Comparison of ENCODE assay signal across 18 cellular contexts in genomic region chr14:76911473-76911872, GRCh38.
DNase-seq lines count a peak whose midpoint lies in the region; ATAC-seq and TF ChIP-seq lines count a peak whose summit lies in the region.
"Had no signal": no experiment of that assay in that cellular context is flagged by ENCODE, and none has a peak within 500 bp of the region (broad histone marks: within the 10 kb centered on the region; RNA-seq: fewer than 3 reads in every experiment).

No MANE protein-coding gene starts in this region.

- no peaks in the 10 kb centered on the region for H3K27me3 ChIP-seq in Panc1 (ENCODE audit: control insufficient read depth, insufficient read depth, low read length)

- H3K27ac ChIP-seq in Panc1 (ENCODE audit: low read length): peak overlapping the region; percentile 94; the same call in 1 of the 2 replicates
- H3K27ac ChIP-seq: SK-N-MC had no signal

- no peak for ATAC-seq in activated naive CD8-positive, alpha-beta T cell treated with anti-CD3 and anti-CD28 coated beads, Interleukin-2, amount 10 ng/mL, durations not matched to agents 7 days and 5 days (ENCODE audit: low read depth)
- ATAC-seq in Panc1 (no peak), memory B cell (ENCODE audit: low read depth) (no peak), GM19351 (IDR thresholded peaks at IDR 0.05; ENCODE audit: unreplicated experiment) (no peak)
- ATAC-seq in stimulated activated naive CD8-positive, alpha-beta T cell treated with anti-CD3 and anti-CD28 coated beads, Interleukin-15, amount 100 ng/mL, for 72 hours: no peak
- ATAC-seq: GM12878, GM23338 had no signal

- CTCF ChIA-PET in Panc1 (lab: Charles Lee): interaction anchor here (0.7 kb wide), 1 partner anchor 23 kb away, joined by 4 read pairs; no protein-coding TSS in a partner anchor

- DNase-seq in activated naive CD8-positive, alpha-beta T cell treated with anti-CD3 and anti-CD28 coated beads, Interleukin-2, amount 10 ng/mL, durations not matched to agents 7 days and 5 days: no peak
- no peak for DNase-seq in activated naive CD8-positive, alpha-beta T cell treated with anti-CD3 and anti-CD28 coated beads for 36 hours
- DNase-seq in Panc1 (ENCODE audit: low read depth, low spot score) (no peak), memory B cell (ENCODE audit: low spot score in 2 of 2) (no peak)
- no peak for DNase-seq in stimulated activated naive CD8-positive, alpha-beta T cell treated with anti-CD3 and anti-CD28 coated beads, Interleukin-15, amount 100 ng/mL, for 72 hours
- no peak for DNase-seq in activated T-helper 1 cell treated with anti-CD3 and anti-CD28 coated beads, Interleukin-12 subunit alpha, Interleukin-12 subunit beta, Interleukin-2, Interleukin-4 antibody, amounts not matched to agents 30 ng/mL and 10 ng/mL and 1 ng/mL, durations not matched to agents 14 hours and 24 hours and 36 hours (ENCODE audit: low spot score)
- DNase-seq: Calu3; CD4-positive, alpha-beta memory T cell; DND-41; KBM-7; MV-4-11; NCI-H1417; NCI-H2029 treated with DMSO at 0.1 percent for 48 hours; Right ventricle myocardium superior had no signal

- H3K36me3 Mint-ChIP-seq in activated naive CD8-positive, alpha-beta T cell treated with anti-CD3 and anti-CD28 coated beads, Interleukin-2, amount 10 ng/mL, durations not matched to agents 7 days and 5 days: peaks cover 8% of the 10 kb centered on the region
- no peaks in the 10 kb centered on the region for H3K36me3 Mint-ChIP-seq in activated naive CD8-positive, alpha-beta T cell treated with anti-CD3 and anti-CD28 coated beads for 36 hours
- no peaks in the 10 kb centered on the region for H3K36me3 Mint-ChIP-seq in memory B cell
- peaks cover 6% of the 10 kb centered on the region for H3K36me3 Mint-ChIP-seq in activated T-helper 1 cell treated with anti-CD3 and anti-CD28 coated beads, Interleukin-12 subunit alpha, Interleukin-12 subunit beta, Interleukin-2, Interleukin-4 antibody, amounts not matched to agents 30 ng/mL and 10 ng/mL and 1 ng/mL, durations not matched to agents 14 hours and 24 hours and 36 hours (ENCODE audit: low read depth)
- H3K36me3 Mint-ChIP-seq: CD4-positive, alpha-beta memory T cell had no signal

- H3K9me3 Mint-ChIP-seq in activated naive CD8-positive, alpha-beta T cell treated with anti-CD3 and anti-CD28 coated beads, Interleukin-2, amount 10 ng/mL, durations not matched to agents 7 days and 5 days: no peaks in the 10 kb centered on the region
- H3K9me3 Mint-ChIP-seq in activated naive CD8-positive, alpha-beta T cell treated with anti-CD3 and anti-CD28 coated beads for 36 hours: no peaks in the 10 kb centered on the region
- no peaks in the 10 kb centered on the region for H3K9me3 Mint-ChIP-seq in memory B cell
- no peaks in the 10 kb centered on the region for H3K9me3 Mint-ChIP-seq in stimulated activated naive CD8-positive, alpha-beta T cell treated with anti-CD3 and anti-CD28 coated beads, Interleukin-15, amount 100 ng/mL, for 72 hours
- no peaks in the 10 kb centered on the region for H3K9me3 Mint-ChIP-seq in activated T-helper 1 cell treated with anti-CD3 and anti-CD28 coated beads, Interleukin-12 subunit alpha, Interleukin-12 subunit beta, Interleukin-2, Interleukin-4 antibody, amounts not matched to agents 30 ng/mL and 10 ng/mL and 1 ng/mL, durations not matched to agents 14 hours and 24 hours and 36 hours

- no peak overlapping the region for H3K4me3 Mint-ChIP-seq in activated naive CD8-positive, alpha-beta T cell treated with anti-CD3 and anti-CD28 coated beads, Interleukin-2, amount 10 ng/mL, durations not matched to agents 7 days and 5 days
- H3K4me3 Mint-ChIP-seq in activated naive CD8-positive, alpha-beta T cell treated with anti-CD3 and anti-CD28 coated beads for 36 hours: no peak overlapping the region
- H3K4me3 Mint-ChIP-seq in memory B cell: no peak overlapping the region
- no peak overlapping the region for H3K4me3 Mint-ChIP-seq in stimulated activated naive CD8-positive, alpha-beta T cell treated with anti-CD3 and anti-CD28 coated beads, Interleukin-15, amount 100 ng/mL, for 72 hours
- no peak overlapping the region for H3K4me3 Mint-ChIP-seq in activated T-helper 1 cell treated with anti-CD3 and anti-CD28 coated beads, Interleukin-12 subunit alpha, Interleukin-12 subunit beta, Interleukin-2, Interleukin-4 antibody, amounts not matched to agents 30 ng/mL and 10 ng/mL and 1 ng/mL, durations not matched to agents 14 hours and 24 hours and 36 hours
- H3K4me3 Mint-ChIP-seq: CD4-positive, alpha-beta memory T cell; GM23338 had no signal

- no peaks in the 10 kb centered on the region for H3K27me3 Mint-ChIP-seq in activated naive CD8-positive, alpha-beta T cell treated with anti-CD3 and anti-CD28 coated beads, Interleukin-2, amount 10 ng/mL, durations not matched to agents 7 days and 5 days
- H3K27me3 Mint-ChIP-seq in activated naive CD8-positive, alpha-beta T cell treated with anti-CD3 and anti-CD28 coated beads for 36 hours: no peaks in the 10 kb centered on the region
- H3K27me3 Mint-ChIP-seq in memory B cell: no peaks in the 10 kb centered on the region
- no peaks in the 10 kb centered on the region for H3K27me3 Mint-ChIP-seq in stimulated activated naive CD8-positive, alpha-beta T cell treated with anti-CD3 and anti-CD28 coated beads, Interleukin-15, amount 100 ng/mL, for 72 hours
- peaks cover 4% of the 10 kb centered on the region for H3K27me3 Mint-ChIP-seq in activated T-helper 1 cell treated with anti-CD3 and anti-CD28 coated beads, Interleukin-12 subunit alpha, Interleukin-12 subunit beta, Interleukin-2, Interleukin-4 antibody, amounts not matched to agents 30 ng/mL and 10 ng/mL and 1 ng/mL, durations not matched to agents 14 hours and 24 hours and 36 hours (ENCODE audit: insufficient read depth)
- H3K27me3 Mint-ChIP-seq: CD4-positive, alpha-beta memory T cell had no signal

- no peaks in the 10 kb centered on the region for H3K36me3 ChIP-seq in Panc1 (ENCODE audit: control insufficient read depth, insufficient read depth, low read length)

- intact Hi-C loops in Panc1 (cut with micrococcal nuclease; ENCODE audit: unreplicated experiment): loop anchor here (5.0 kb wide), 1 partner anchor 34 kb away; no protein-coding TSS in a partner anchor
- intact Hi-C loops in activated T-helper 1 cell treated with anti-CD3 and anti-CD28 coated beads, Interleukin-12 subunit alpha, Interleukin-12 subunit beta, Interleukin-2, Interleukin-4 antibody, amounts not matched to agents 30 ng/mL and 10 ng/mL and 1 ng/mL, durations not matched to agents 14 hours and 24 hours and 36 hours (cut with micrococcal nuclease): no loop called here

- no peak overlapping the region for H3K4me3 ChIP-seq in Panc1 (ENCODE audit: low read depth in 2 of 2, low read length in 2 of 2)
- H3K4me3 ChIP-seq: GM12878, GM23338, SK-N-MC had no signal

- no peaks in the 10 kb centered on the region for H3K9me3 ChIP-seq in Panc1 (ENCODE audit: control insufficient read depth, insufficient read depth, low read depth, low read length)

- H3K27ac Mint-ChIP-seq in activated naive CD8-positive, alpha-beta T cell treated with anti-CD3 and anti-CD28 coated beads, Interleukin-2, amount 10 ng/mL, durations not matched to agents 7 days and 5 days: peak overlapping the region; percentile 27
- no peak overlapping the region for H3K27ac Mint-ChIP-seq in activated naive CD8-positive, alpha-beta T cell treated with anti-CD3 and anti-CD28 coated beads for 36 hours
- peak overlapping the region; percentile 76 for H3K27ac Mint-ChIP-seq in memory B cell
- H3K27ac Mint-ChIP-seq in stimulated activated naive CD8-positive, alpha-beta T cell treated with anti-CD3 and anti-CD28 coated beads, Interleukin-15, amount 100 ng/mL, for 72 hours: no peak overlapping the region
- H3K27ac Mint-ChIP-seq in activated T-helper 1 cell treated with anti-CD3 and anti-CD28 coated beads, Interleukin-12 subunit alpha, Interleukin-12 subunit beta, Interleukin-2, Interleukin-4 antibody, amounts not matched to agents 30 ng/mL and 10 ng/mL and 1 ng/mL, durations not matched to agents 14 hours and 24 hours and 36 hours: no peak overlapping the region
- H3K27ac Mint-ChIP-seq: GM23338 had no signal

- no peak for TF ChIP-seq CTCF in Panc1 (IDR thresholded peaks at IDR 0.05)

- peaks cover 53% of the 10 kb centered on the region for H3K4me1 Mint-ChIP-seq in activated naive CD8-positive, alpha-beta T cell treated with anti-CD3 and anti-CD28 coated beads, Interleukin-2, amount 10 ng/mL, durations not matched to agents 7 days and 5 days
- H3K4me1 Mint-ChIP-seq in activated naive CD8-positive, alpha-beta T cell treated with anti-CD3 and anti-CD28 coated beads for 36 hours: peaks cover 15% of the 10 kb centered on the region
- H3K4me1 Mint-ChIP-seq in memory B cell: peaks cover 14% of the 10 kb centered on the region
- peaks cover 33% of the 10 kb centered on the region for H3K4me1 Mint-ChIP-seq in stimulated activated naive CD8-positive, alpha-beta T cell treated with anti-CD3 and anti-CD28 coated beads, Interleukin-15, amount 100 ng/mL, for 72 hours
- H3K4me1 Mint-ChIP-seq in activated T-helper 1 cell treated with anti-CD3 and anti-CD28 coated beads, Interleukin-12 subunit alpha, Interleukin-12 subunit beta, Interleukin-2, Interleukin-4 antibody, amounts not matched to agents 30 ng/mL and 10 ng/mL and 1 ng/mL, durations not matched to agents 14 hours and 24 hours and 36 hours (ENCODE audit: low read depth): peaks cover 34% of the 10 kb centered on the region

- in situ Hi-C loops in Panc1 (cut with HindIII; ENCODE audit: low pct_unique_long_range_greater_than_20kb, low sequenced_read_pairs): no loop called here

- POLR2A ChIA-PET in activated naive CD8-positive, alpha-beta T cell treated with anti-CD3 and anti-CD28 coated beads, Interleukin-2, amount 10 ng/mL, durations not matched to agents 7 days and 5 days (lab: Charles Lee): interaction anchor here (0.9 to 3.6 kb wide), 7 partner anchors 35 to 134 kb away, joined by 3 to 23 read pairs (median 4); partner anchors contain the start of gene IRF2BPL
- POLR2A ChIA-PET in Panc1 (lab: Charles Lee): no interaction called here

- BruUV-seq in Panc1 (replicated peaks; lab: Mats Ljungman, UMichigan): no TSS peak

- H3K4me1 ChIP-seq in Panc1 (ENCODE audit: control insufficient read depth, insufficient read depth, low read length): peaks cover 30% of the 10 kb centered on the region

Comparison
In these comparisons a context has a peak if more than half of its experiments do, and no peak if none do; other contexts are left out.
1. H3K27ac Mint-ChIP-seq: peak in activated naive CD8-positive, alpha-beta T cell treated with anti-CD3 and anti-CD28 coated beads, Interleukin-2, amount 10 ng/mL, durations not matched to agents 7 days and 5 days (single experiment) and memory B cell (single experiment); none in activated naive CD8-positive, alpha-beta T cell treated with anti-CD3 and anti-CD28 coated beads for 36 hours (single experiment), stimulated activated naive CD8-positive, alpha-beta T cell treated with anti-CD3 and anti-CD28 coated beads, Interleukin-15, amount 100 ng/mL, for 72 hours (0 of 2) and activated T-helper 1 cell treated with anti-CD3 and anti-CD28 coated beads, Interleukin-12 subunit alpha, Interleukin-12 subunit beta, Interleukin-2, Interleukin-4 antibody, amounts not matched to agents 30 ng/mL and 10 ng/mL and 1 ng/mL, durations not matched to agents 14 hours and 24 hours and 36 hours (single experiment).